21 cellular contexts compared by ENCODE assay signal in the genomic region with DNA sequence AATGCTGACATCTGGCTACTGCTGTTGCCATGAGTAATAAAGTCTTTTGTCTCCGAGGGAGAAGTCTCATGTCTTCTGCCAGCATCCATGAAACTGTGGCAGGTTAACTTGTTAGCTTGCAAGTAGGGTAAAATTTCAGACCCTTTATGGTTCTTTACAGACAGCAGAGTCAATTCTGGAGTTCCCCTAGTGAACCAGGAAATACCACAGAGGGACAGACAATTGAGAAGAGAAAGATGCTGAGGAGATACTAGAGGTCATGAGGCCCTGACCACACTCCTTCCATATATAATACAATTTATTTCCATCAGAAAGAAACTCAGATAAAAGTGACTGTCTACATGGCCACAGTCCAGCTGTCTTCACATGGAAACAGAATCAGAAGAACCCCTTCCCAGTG.
"Had no signal": no experiment of that assay in that cellular context is flagged by ENCODE, and none has a peak within 500 bp of the region (broad histone marks: within the 10 kb centered on the region; RNA-seq: fewer than 3 reads in every experiment).

No MANE protein-coding gene starts in this region.

- H3K9me3 ChIP-seq: ascending aorta, body of pancreas had no signal

- H3K4me3 Mint-ChIP-seq: activated B cell treated with CpG ODN at 0.5 μM for 24 hours; activated CD4-positive, alpha-beta T cell treated with anti-CD3 and anti-CD28 coated beads, Interleukin-2, amount 10 ng/mL, durations not matched to agents 24 days and 14 days; activated naive CD8-positive, alpha-beta T cell treated with anti-CD3 and anti-CD28 coated beads, Interleukin-2, amount 50 U/mL, for 24 hours; activated T-cell treated with anti-CD3 and anti-CD28 coated beads, Interleukin-2, amount 50 U/mL, for 4 hours had no signal

- H3K36me3 ChIP-seq: ascending aorta had no signal

- ATAC-seq: activated naive CD4-positive, alpha-beta T cell treated with anti-CD3 and anti-CD28 coated beads, Interleukin-2, amount 50 U/mL, for 72 hours; activated naive CD8-positive, alpha-beta T cell treated with anti-CD3 and anti-CD28 coated beads, Interleukin-2, amount 50 U/mL, for 24 hours; activated T-cell treated with anti-CD3 and anti-CD28 coated beads, Interleukin-2, amount 50 U/mL, for 4 hours; body of pancreas had no signal

- DNase-seq: activated B cell treated with CpG ODN at 0.5 μM for 24 hours; activated CD4-positive, alpha-beta T cell treated with anti-CD3 and anti-CD28 coated beads for 1 hour; activated CD4-positive, alpha-beta T cell treated with anti-CD3 and anti-CD28 coated beads, Interleukin-2, amount 10 ng/mL, durations not matched to agents 24 days and 14 days; activated CD4-positive, alpha-beta T cell treated with anti-CD3 and anti-CD28 coated beads, Interleukin-2, amount 50 U/mL, for 48 hours; activated effector memory CD4-positive, alpha-beta T cell treated with anti-CD3 and anti-CD28 coated beads, Interleukin-2, amount 50 U/mL, for 16 hours; activated naive CD4-positive, alpha-beta T cell treated with Interleukin-2 at 50 U/mL for 16 hours; activated naive CD8-positive, alpha-beta T cell treated with anti-CD3 and anti-CD28 coated beads, Interleukin-2, amount 50 U/mL, for 24 hours; activated T-cell treated with anti-CD3 and anti-CD28 coated beads, Interleukin-2, amount 50 U/mL, for 4 hours; amniotic stem cell; body of pancreas; central memory CD4-positive, alpha-beta T cell; NCI-H1105 treated with DMSO at 0.1 percent for 48 hours; NCI-H1436 treated with DMSO at 0.1 percent for 48 hours; NCI-H187 treated with DMSO at 0.1 percent for 48 hours; NCI-H2081 treated with DMSO at 0.1 percent for 48 hours; NCI-H524; SHP77 treated with DMSO at 0.1 percent for 48 hours; T-helper 2 cell; T1000 had no signal

- H3K4me1 Mint-ChIP-seq: activated B cell treated with CpG ODN at 0.5 μM for 24 hours had no signal

- H3K4me1 ChIP-seq: ascending aorta, body of pancreas had no signal

- H3K4me3 ChIP-seq: ascending aorta, body of pancreas had no signal

- H3K27me3 ChIP-seq: ascending aorta, body of pancreas had no signal

- H3K9me3 Mint-ChIP-seq: activated naive CD4-positive, alpha-beta T cell treated with anti-CD3 and anti-CD28 coated beads, Interleukin-2, amount 50 U/mL, for 72 hours had no signal

- H3K27ac Mint-ChIP-seq: activated B cell treated with CpG ODN at 0.5 μM for 24 hours; activated naive CD4-positive, alpha-beta T cell treated with anti-CD3 and anti-CD28 coated beads, Interleukin-2, amount 50 U/mL, for 72 hours; activated naive CD8-positive, alpha-beta T cell treated with anti-CD3 and anti-CD28 coated beads, Interleukin-2, amount 50 U/mL, for 24 hours had no signal

- H3K27me3 Mint-ChIP-seq: activated B cell treated with CpG ODN at 0.5 μM for 24 hours; activated CD4-positive, alpha-beta T cell treated with anti-CD3 and anti-CD28 coated beads, Interleukin-2, amount 10 ng/mL, durations not matched to agents 24 days and 14 days; activated naive CD8-positive, alpha-beta T cell treated with anti-CD3 and anti-CD28 coated beads, Interleukin-2, amount 50 U/mL, for 24 hours had no signal

- H3K27ac ChIP-seq: ascending aorta, body of pancreas had no signal
